In the genomic region with DNA sequence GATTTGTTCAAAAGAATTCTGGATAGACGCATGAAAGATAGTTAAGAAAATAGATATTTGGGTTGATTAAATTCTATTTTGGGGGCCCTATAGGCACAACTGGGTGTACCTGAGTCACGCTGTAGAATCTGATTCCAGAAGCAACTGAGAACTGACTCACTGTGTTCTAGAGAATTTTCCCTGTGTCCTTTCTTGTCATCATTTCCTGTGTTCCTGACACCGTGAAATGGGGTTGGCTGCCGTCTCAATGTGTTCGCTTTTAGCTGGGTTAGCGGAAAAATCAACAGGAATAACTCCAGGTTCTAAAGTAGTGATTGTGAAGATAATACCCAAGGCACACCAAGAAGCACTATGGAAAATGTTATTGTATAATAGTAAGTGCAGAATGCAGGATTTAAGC, we compare ENCODE assay signal across 21 cellular contexts. TPM values are rescaled to one million over a fixed set of nuclear protein-coding genes. Genes with fewer than 3 reads are reported as not detected.
DNase-seq lines count a peak whose midpoint lies in the region; ATAC-seq and TF ChIP-seq lines count a peak whose summit lies in the region.
"Had no signal": no experiment of that assay in that cellular context is flagged by ENCODE, and none has a peak within 500 bp of the region (broad histone marks: within the 10 kb centered on the region; RNA-seq: fewer than 3 reads in every experiment).

No MANE protein-coding gene starts in this region.

- peaks cover 4% of the 10 kb centered on the region; the same call in 1 of the 2 replicates for H3K36me3 Mint-ChIP-seq in HFFc6 (ENCODE audit: low read depth)

- DNase-seq in A172 (ENCODE audit: low spot score) = peak; percentile 57
- no peak for DNase-seq in HFFc6
- DNase-seq in dermis blood vessel endothelial cell = peak; percentile 95
- no peak for DNase-seq in SW 1271 (lab: John Stamatoyannopoulos, UW)
- DNase-seq in SHP77 (lab: John Stamatoyannopoulos, UW) = no peak
- no peak for DNase-seq in DMS79 (lab: John Stamatoyannopoulos, UW)
- DNase-seq: activated CD4-positive, CD25-positive, alpha-beta regulatory T cell; CD8-positive, alpha-beta memory T cell; foreskin melanocyte; midbrain; NCI-H146; NCI-H345; NK-92 treated with Interleukin-12 subunit alpha and Interleukin-12 subunit beta, amount 100 ng/mL, for 24 hours; SIG-M5; stimulated activated CD4-positive, alpha-beta T cell treated with anti-CD3 and anti-CD28 coated beads, Interleukin-2, amount 100 ng/mL, for 24 hours; substantia nigra; T-helper 2 cell had no signal

- WGBS in mesodermal cell (ENCODE audit: insufficient coverage in 2 of 2), 2 experiments = 82 to 89% methylated on average over 3 to 6 of the region's 6 CpGs

- no peaks in the 10 kb centered on the region for H3K9me3 Mint-ChIP-seq in HFFc6
- H3K9me3 Mint-ChIP-seq: activated T-helper 1 cell treated with anti-CD3 and anti-CD28 coated beads, Interleukin-12 subunit alpha, Interleukin-12 subunit beta, Interleukin-2, Interleukin-4 antibody, amounts not matched to agents 30 ng/mL and 10 ng/mL and 1 ng/mL, durations not matched to agents 14 hours and 24 hours and 36 hours; CD8-positive, alpha-beta memory T cell had no signal

- no peak overlapping the region for H3K4me3 Mint-ChIP-seq in HFFc6
- H3K4me3 Mint-ChIP-seq: activated T-helper 1 cell treated with anti-CD3 and anti-CD28 coated beads, Interleukin-12 subunit alpha, Interleukin-12 subunit beta, Interleukin-2, Interleukin-4 antibody, amounts not matched to agents 30 ng/mL and 10 ng/mL and 1 ng/mL, durations not matched to agents 14 hours and 24 hours and 36 hours had no signal

- H3K27me3 Mint-ChIP-seq in HFFc6 (ENCODE audit: insufficient read depth) = peaks cover 2% of the 10 kb centered on the region; the same call in 1 of the 2 replicates

- peak overlapping the region; percentile 19; the same call in 1 of the 2 replicates for H3K27ac Mint-ChIP-seq in HFFc6
- H3K27ac Mint-ChIP-seq: activated T-helper 1 cell treated with anti-CD3 and anti-CD28 coated beads, Interleukin-12 subunit alpha, Interleukin-12 subunit beta, Interleukin-2, Interleukin-4 antibody, amounts not matched to agents 30 ng/mL and 10 ng/mL and 1 ng/mL, durations not matched to agents 14 hours and 24 hours and 36 hours; CD8-positive, alpha-beta memory T cell had no signal

- no peak overlapping the region for H3K4me3 ChIP-seq in mesodermal cell (ENCODE audit: extremely low read depth, insufficient read depth, low read length, poor library complexity, severe bottlenecking)

- ATAC-seq in HG03139 (IDR thresholded peaks at IDR 0.05; ENCODE audit: unreplicated experiment) = no peak
- ATAC-seq: sciatic nerve had no signal

- H3K4me1 ChIP-seq in mesodermal cell (ENCODE audit: control insufficient read depth, insufficient read depth, low read length, poor library complexity, severe bottlenecking) = peaks cover 44% of the 10 kb centered on the region

- peaks cover 69% of the 10 kb centered on the region for H3K4me1 Mint-ChIP-seq in HFFc6 (ENCODE audit: low read depth)

- no peaks in the 10 kb centered on the region for H3K9me3 ChIP-seq in mesodermal cell (ENCODE audit: control insufficient read depth, low read length)

- H3K27ac ChIP-seq in mesodermal cell (ENCODE audit: low read depth, low read length, severe bottlenecking) = peak overlapping the region; percentile 60

- no peak for TF ChIP-seq CTCF in HFFc6 (IDR thresholded peaks at IDR 0.05)

- H3K36me3 ChIP-seq in mesodermal cell (ENCODE audit: control insufficient read depth, insufficient read depth, low read length) = no peaks in the 10 kb centered on the region

RNA-seq across cellular contexts. Expression of gene GCNT2, which starts 5.0 kb away (rescaled TPM):
- 16.6 and 19.3 TPM in 2 replicates for total RNA-seq in A172 (2014; rRNA removed; shearing (Covaris generic))
- total RNA-seq in HFFc6 (2021; fragmentation: NEBNext Ultra II Directional; extraction: Animal tissue kit (Norgen Biotek cat#: 25700)) = 1 to 10 TPM in 4 of 6 experiments, under 1 TPM in 2; 0.14 to 7.1 (median 5.7) TPM
- total RNA-seq in dermis blood vessel endothelial cell = 42.2 and 53.9 TPM in 2 replicates
- polyA plus RNA-seq in mesodermal cell (2013, experiment 1 of 2) = 8.3 TPM
- polyA plus RNA-seq in mesodermal cell (2013, experiment 2 of 2) = 8.5 TPM

Comparison
In these comparisons a context has a peak if more than half of its experiments do, and no peak if none do; other contexts are left out.
1. DNase-seq: peak in A172 (single experiment) and dermis blood vessel endothelial cell (single experiment); none in HFFc6 (single experiment), SW 1271 (0 of 2), SHP77 (0 of 2) and DMS79 (single experiment).